ENCODE assay signal across 8 cellular contexts in the genomic region with DNA sequence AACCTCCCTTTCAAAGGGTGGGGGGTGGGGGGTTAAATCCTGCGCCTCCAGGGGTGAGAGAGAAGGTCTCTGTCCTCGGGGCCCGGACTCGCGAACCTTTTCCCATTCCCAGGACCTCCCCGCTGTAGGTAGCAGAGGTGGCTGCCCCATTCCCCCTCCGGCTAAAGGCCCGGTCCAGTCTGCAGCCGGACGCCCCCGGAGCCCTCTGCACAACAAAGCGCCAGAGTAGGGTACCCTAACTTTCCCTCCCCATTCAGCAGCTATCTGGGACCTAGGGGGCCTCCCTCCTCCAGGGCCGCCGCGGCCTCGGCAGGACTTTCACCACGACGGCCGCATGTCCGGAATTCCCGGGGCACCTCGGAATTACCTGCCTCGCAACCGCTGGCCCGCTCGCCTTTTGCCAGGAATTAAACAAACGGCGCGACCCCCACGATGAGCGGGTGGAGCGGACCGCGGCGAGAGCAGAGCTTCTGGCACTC. TPM values are rescaled to one million over a fixed set of nuclear protein-coding genes. Genes with fewer than 3 reads are reported as not detected.
DNase-seq lines count a peak whose midpoint lies in the region; ATAC-seq and TF ChIP-seq lines count a peak whose summit lies in the region.

No MANE protein-coding gene starts in this region.

- peak overlapping the region; percentile 97 for H3K27ac Mint-ChIP-seq in T-helper 17 cell
- H3K27ac Mint-ChIP-seq in naive B cell, result peak overlapping the region in 5 of 6 donors; percentile 56 to 93 (median 89)

- no peaks in the 10 kb centered on the region for H3K9me3 ChIP-seq in T-helper 17 cell (ENCODE audit: control insufficient read depth, low read length, poor library complexity, severe bottlenecking)

- peaks cover 36% of the 10 kb centered on the region for H3K4me1 Mint-ChIP-seq in T-helper 17 cell
- H3K4me1 Mint-ChIP-seq in naive B cell, result peaks cover 37 to 48% (median 39%) of the 10 kb centered on the region in 3 donors

- H3K36me3 Mint-ChIP-seq in T-helper 17 cell (ENCODE audit: low read depth) (peaks cover 7% of the 10 kb centered on the region), naive B cell (peaks cover 0 to 9% of the 10 kb centered on the region in 2 donors)

- no peak for TF ChIP-seq CTCF in epithelial cell of esophagus (IDR thresholded peaks at IDR 0.05; ENCODE audit: insufficient read depth, low read depth, low read length, missing control alignments)

- intact Hi-C loops in Right ventricle myocardium inferior (cut with DNase I), result loop anchor here (5.0 to 10.0 kb wide), 4 partner anchors 48 to 310 kb away; partner anchors contain the start of genes PEX1 and RBM48
- intact Hi-C loops in cardiac septum (cut with DNase I), result loop anchor here (1.0 to 10.0 kb wide), 5 partner anchors 50 to 590 kb away; partner anchors contain the start of genes ANKIB1 and KRIT1

- H3K9me3 Mint-ChIP-seq in naive B cell, result no peaks in the 10 kb centered on the region

- peak overlapping the region; percentile 97 for H3K4me3 ChIP-seq in epithelial cell of esophagus (ENCODE audit: low read length)

- H3K4me3 Mint-ChIP-seq in T-helper 17 cell (peak overlapping the region; percentile 99), naive B cell (peak overlapping the region; percentile 91 to 100 (median 96))

- ATAC-seq in Right ventricle myocardium inferior (no peak), T-helper 17 cell (no peak), naive B cell (ENCODE audit: low read depth in 2 of 2) (no peak)

- DNase-seq in Right ventricle myocardium inferior (ENCODE audit: missing footprints) (peak; percentile 69), cardiac septum (ENCODE audit: low spot score) (no peak), T-helper 17 cell (no peak), epithelial cell of esophagus (ENCODE audit: low read depth) (peak; percentile 20), naive B cell (no peak), NCI-H524 treated with DMSO at 0.1 percent for 48 hours (lab: John Stamatoyannopoulos, UW) (no peak), NCI-H1092 (lab: John Stamatoyannopoulos, UW) (no peak)
- DNase-seq in central memory CD4-positive, alpha-beta T cell, result no peak

- no peaks in the 10 kb centered on the region for H3K27me3 Mint-ChIP-seq in T-helper 17 cell
- H3K27me3 Mint-ChIP-seq in naive B cell, result no peaks in the 10 kb centered on the region

RNA-seq across cellular contexts. Expression of gene CDK6, which starts 1.7 kb away (rescaled TPM):
- total RNA-seq in Right ventricle myocardium inferior (23.6 TPM), cardiac septum (12.4 TPM), T-helper 17 cell (10 to 100 TPM; 61.5 to 63.7 TPM)
- polyA plus RNA-seq in naive B cell (ENCODE audit: low read depth in 6 of 6), result 10 to 100 TPM in 3 of 6 donors, 1 to 10 TPM in 3; 3.3 to 15.7 (median 9.6) TPM

Comparison
In these comparisons a context has a peak if more than half of its experiments do, and no peak if none do; other contexts are left out.
1. DNase-seq: peak in Right ventricle myocardium inferior (single experiment) and epithelial cell of esophagus (single experiment); none in cardiac septum (single experiment), T-helper 17 cell (0 of 3), naive B cell (single experiment), NCI-H524 treated with DMSO at 0.1 percent for 48 hours (single experiment), NCI-H1092 (single experiment) and central memory CD4-positive, alpha-beta T cell (single experiment).